ENCODE assay signal across 12 cellular contexts in the genomic region with DNA sequence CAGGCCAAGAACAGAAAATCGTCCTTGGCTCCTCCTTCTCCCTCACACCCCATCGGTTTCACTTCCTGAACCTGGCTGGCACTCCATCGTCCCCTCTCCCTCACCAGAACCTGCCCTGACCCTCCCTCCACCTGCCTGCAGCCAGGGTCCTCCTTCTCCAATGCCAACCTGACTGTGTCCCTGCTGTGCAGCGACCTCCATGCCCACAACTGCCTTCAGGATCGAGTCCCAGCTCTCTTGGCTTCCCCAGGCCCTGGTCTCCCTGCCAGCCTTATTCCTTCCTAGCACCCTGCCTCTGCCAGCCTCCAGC. TPM values are rescaled to one million over a fixed set of nuclear protein-coding genes. Genes with fewer than 3 reads are reported as not detected.
DNase-seq lines count a peak whose midpoint lies in the region; ATAC-seq and TF ChIP-seq lines count a peak whose summit lies in the region.
"Had no signal": no experiment of that assay in that cellular context is flagged by ENCODE, and none has a peak within 500 bp of the region (broad histone marks: within the 10 kb centered on the region; RNA-seq: fewer than 3 reads in every experiment).

No MANE protein-coding gene starts in this region.

- H3K36me3 Mint-ChIP-seq in activated CD4-positive, alpha-beta T cell treated with anti-CD3 and anti-CD28 coated beads, Interleukin-2, amount 10 ng/mL, durations not matched to agents 24 days and 14 days (ENCODE audit: low read depth) = peaks cover 51% of the 10 kb centered on the region
- H3K36me3 Mint-ChIP-seq in nephron progenitor cell (ENCODE audit: low read depth) = peaks cover 39% of the 10 kb centered on the region

- no peaks in the 10 kb centered on the region for H3K4me1 ChIP-seq in upper lobe of right lung

- peak overlapping the region; percentile 65 for H3K4me3 Mint-ChIP-seq in activated CD4-positive, alpha-beta T cell treated with anti-CD3 and anti-CD28 coated beads, Interleukin-2, amount 10 ng/mL, durations not matched to agents 24 days and 14 days
- H3K4me3 Mint-ChIP-seq in nephron progenitor cell = no peak overlapping the region
- H3K4me3 Mint-ChIP-seq: activated CD8-positive, alpha-beta memory T cell treated with anti-CD3 and anti-CD28 coated beads, Interleukin-2, amount 10 ng/mL, durations not matched to agents 7 days and 5 days had no signal

- ATAC-seq in GM21723 (IDR thresholded peaks at IDR 0.05; ENCODE audit: unreplicated experiment) (peak; percentile 27), upper lobe of right lung (no peak)
- ATAC-seq: activated CD8-positive, alpha-beta memory T cell treated with anti-CD3 and anti-CD28 coated beads, Interleukin-2, amount 10 ng/mL, durations not matched to agents 7 days and 5 days had no signal

- no peak for TF ChIP-seq CTCF in nephron progenitor cell (IDR thresholded peaks at IDR 0.05)
- no peak for TF ChIP-seq CTCF in upper lobe of right lung (IDR thresholded peaks at IDR 0.05)

- H3K4me3 ChIP-seq in upper lobe of right lung = no peak overlapping the region

- H3K9me3 Mint-ChIP-seq in activated CD4-positive, alpha-beta T cell treated with anti-CD3 and anti-CD28 coated beads, Interleukin-2, amount 10 ng/mL, durations not matched to agents 24 days and 14 days = peaks cover 4% of the 10 kb centered on the region
- H3K9me3 Mint-ChIP-seq in nephron progenitor cell = peaks cover 36% of the 10 kb centered on the region

- no peaks in the 10 kb centered on the region for H3K36me3 ChIP-seq in upper lobe of right lung

- no peaks in the 10 kb centered on the region for H3K9me3 ChIP-seq in upper lobe of right lung

- H3K27ac Mint-ChIP-seq in activated CD4-positive, alpha-beta T cell treated with anti-CD3 and anti-CD28 coated beads, Interleukin-2, amount 10 ng/mL, durations not matched to agents 24 days and 14 days = peak overlapping the region; percentile 90
- H3K27ac Mint-ChIP-seq in nephron progenitor cell = peak overlapping the region; percentile 80
- H3K27ac Mint-ChIP-seq: activated CD8-positive, alpha-beta memory T cell treated with anti-CD3 and anti-CD28 coated beads, Interleukin-2, amount 10 ng/mL, durations not matched to agents 7 days and 5 days had no signal

- peaks cover 33% of the 10 kb centered on the region for H3K4me1 Mint-ChIP-seq in activated CD4-positive, alpha-beta T cell treated with anti-CD3 and anti-CD28 coated beads, Interleukin-2, amount 10 ng/mL, durations not matched to agents 24 days and 14 days
- peaks cover 24% of the 10 kb centered on the region for H3K4me1 Mint-ChIP-seq in nephron progenitor cell

- no peak overlapping the region for H3K27ac ChIP-seq in upper lobe of right lung
- H3K27ac ChIP-seq: RWPE1 had no signal

- no peak for DNase-seq in activated CD4-positive, alpha-beta T cell treated with anti-CD3 and anti-CD28 coated beads, Interleukin-2, amount 10 ng/mL, durations not matched to agents 24 days and 14 days
- no peak for DNase-seq in activated CD4-positive, alpha-beta T cell treated with anti-CD3 and anti-CD28 coated beads for 4 hours
- DNase-seq in NOMO-1 treated with DMSO at 0.1 percent for 48 hours (lab: John Stamatoyannopoulos, UW; ENCODE audit: unreplicated experiment) (peak; percentile 55), nephron progenitor cell (no peak), SHP77 (lab: John Stamatoyannopoulos, UW) (no peak), upper lobe of right lung (no peak)
- DNase-seq in stimulated activated CD4-positive, alpha-beta T cell treated with anti-CD3 and anti-CD28 coated beads, Interleukin-2, amount 100 ng/mL, for 24 hours = no peak
- DNase-seq: activated CD8-positive, alpha-beta memory T cell treated with anti-CD3 and anti-CD28 coated beads, Interleukin-2, amount 10 ng/mL, durations not matched to agents 7 days and 5 days; mesendoderm; NCI-H1092 treated with DMSO at 0.1 percent for 48 hours had no signal

- H3K27me3 ChIP-seq in upper lobe of right lung = no peaks in the 10 kb centered on the region

- no peaks in the 10 kb centered on the region for H3K27me3 Mint-ChIP-seq in activated CD4-positive, alpha-beta T cell treated with anti-CD3 and anti-CD28 coated beads, Interleukin-2, amount 10 ng/mL, durations not matched to agents 24 days and 14 days
- H3K27me3 Mint-ChIP-seq in nephron progenitor cell (ENCODE audit: low read depth, poor library complexity) = peaks cover 11% of the 10 kb centered on the region
- H3K27me3 Mint-ChIP-seq: activated CD8-positive, alpha-beta memory T cell treated with anti-CD3 and anti-CD28 coated beads, Interleukin-2, amount 10 ng/mL, durations not matched to agents 7 days and 5 days had no signal

- intact Hi-C loops in activated CD4-positive, alpha-beta T cell treated with anti-CD3 and anti-CD28 coated beads, Interleukin-2, amount 10 ng/mL, durations not matched to agents 24 days and 14 days (cut with micrococcal nuclease) = no loop called here
- intact Hi-C loops in upper lobe of right lung (cut with DNase I) = no loop called here

RNA-seq across cellular contexts. Expression of a gene that starts 19.8 kb away (rescaled TPM):
- total RNA-seq in activated CD4-positive, alpha-beta T cell treated with anti-CD3 and anti-CD28 coated beads, Interleukin-2, amount 10 ng/mL, durations not matched to agents 24 days and 14 days = 17.9 and 18.0 TPM in 2 replicates
- total RNA-seq in upper lobe of right lung = 21.3 TPM

RNA-seq across cellular contexts. Expression of a gene that starts 55.2 kb away (rescaled TPM):
- total RNA-seq in activated CD4-positive, alpha-beta T cell treated with anti-CD3 and anti-CD28 coated beads, Interleukin-2, amount 10 ng/mL, durations not matched to agents 24 days and 14 days = 11.7 and 15.4 TPM in 2 replicates
- total RNA-seq in upper lobe of right lung = 30.4 TPM
